In the genomic region with DNA sequence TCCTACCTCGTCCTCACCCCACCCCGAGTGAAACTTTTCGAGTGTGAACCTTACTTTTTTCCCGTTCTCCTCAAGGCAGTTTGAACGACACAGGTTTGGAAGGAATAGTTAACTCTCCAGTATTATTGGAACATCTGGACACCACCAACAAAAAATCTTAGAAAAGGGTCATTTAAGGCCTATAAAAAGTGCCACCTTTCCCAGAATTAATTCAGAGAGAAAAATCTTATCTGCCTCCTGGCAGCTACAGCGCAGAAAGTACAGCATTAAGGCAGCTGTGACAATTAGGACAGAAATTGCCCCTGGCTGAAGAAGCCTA, we compare ENCODE assay signal across 8 cellular contexts. TPM values are rescaled to one million over a fixed set of nuclear protein-coding genes. Genes with fewer than 3 reads are reported as not detected.
DNase-seq lines count a peak whose midpoint lies in the region; ATAC-seq and TF ChIP-seq lines count a peak whose summit lies in the region.

No MANE protein-coding gene starts in this region.

- H3K9me3 ChIP-seq in mammary epithelial cell (replicated peaks; ENCODE audit: insufficient read depth, low read length) = no peaks in the 10 kb centered on the region
- no peaks in the 10 kb centered on the region for H3K9me3 ChIP-seq in mucosa of rectum (ENCODE audit: control insufficient read depth in 2 of 2, low read length in 2 of 2)

- H3K36me3 ChIP-seq in mammary epithelial cell (ENCODE audit: insufficient read depth, low read length) (no peaks in the 10 kb centered on the region), mucosa of rectum (ENCODE audit: control insufficient read depth in 2 of 2, insufficient read depth in 2 of 2, low read length in 2 of 2) (no peaks in the 10 kb centered on the region)

- H3K27ac ChIP-seq in mammary epithelial cell (ENCODE audit: insufficient read depth, low read depth, low read length) (peak overlapping the region; percentile 81), mucosa of rectum (ENCODE audit: low read depth in 2 of 2, low read length in 2 of 2) (peak overlapping the region; percentile 96 to 98)

- peaks cover 59% of the 10 kb centered on the region for H3K79me2 ChIP-seq in mammary epithelial cell (ENCODE audit: insufficient read depth, low read length)

- H3K4me3 ChIP-seq in AG04449 (ENCODE audit: low read depth, low read length) (peak overlapping the region; percentile 85), mammary epithelial cell (replicated peaks in 1 of 3; ENCODE audit: insufficient read depth in 1 of 3, low read depth in 2 of 3, low read length in 3 of 3) (peak overlapping the region; percentile 39 to 76 (median 61)), mucosa of rectum (ENCODE audit: low read length in 2 of 2) (peak overlapping the region; percentile 85 to 99)

- intact Hi-C loops in mammary epithelial cell (cut with micrococcal nuclease) = loop anchor here (1.0 to 5.0 kb wide), 2 partner anchors 38 to 80 kb away; no protein-coding TSS in a partner anchor
- intact Hi-C loops in posterior vena cava (cut with DNase I) = no loop called here

- 0% methylated on average over 6 of the region's 6 CpGs for WGBS in mammary epithelial cell (ENCODE audit: low coverage, missing lambda C conversion rate)

- H3K27me3 ChIP-seq in mammary epithelial cell (ENCODE audit: insufficient read depth, low read length) (no peaks in the 10 kb centered on the region), mucosa of rectum (ENCODE audit: control insufficient read depth in 2 of 2, insufficient read depth in 2 of 2, low read length in 2 of 2) (no peaks in the 10 kb centered on the region)

- no peak for ATAC-seq in HG03045 (IDR thresholded peaks at IDR 0.05; ENCODE audit: unreplicated experiment)

- DNase-seq in AG04449 (ENCODE audit: low read depth, low spot score) (no peak), mammary epithelial cell (no peak), iPS-NIHi11 (ENCODE audit: low spot score) (no peak), NCI-H774 (lab: John Stamatoyannopoulos, UW) (no peak), posterior vena cava (ENCODE audit: low spot score) (no peak)

- peaks cover 3% of the 10 kb centered on the region for H3K36me3 Mint-ChIP-seq in IgD-negative memory B cell

- peak overlapping the region; percentile 93 for H3K4me2 ChIP-seq in mammary epithelial cell (ENCODE audit: insufficient read depth, low read depth, low read length)

- in situ Hi-C loops in mammary epithelial cell (cut with MboI; ENCODE audit: low sequenced_read_pairs in 2 of 2) = no loop called here

- POLR2A ChIA-PET in AG04449 (lab: Yijun Ruan, JAX) = no interaction called here

- no peaks in the 10 kb centered on the region for H3K9me3 Mint-ChIP-seq in IgD-negative memory B cell

- peak overlapping the region; percentile 99 for H2AFZ ChIP-seq in mammary epithelial cell (ENCODE audit: low read depth, low read length)

- H3K27ac Mint-ChIP-seq in IgD-negative memory B cell = peak overlapping the region; percentile 96 to 99 (median 97)

- dilution Hi-C loops in mammary epithelial cell (cut with HindIII; ENCODE audit: low sequenced_read_pairs) = no loop called here

- H3K4me1 ChIP-seq in mammary epithelial cell (ENCODE audit: insufficient read depth, low read length) = peaks cover 13% of the 10 kb centered on the region
- peaks cover 3 to 15% of the 10 kb centered on the region in 2 donors for H3K4me1 ChIP-seq in mucosa of rectum (ENCODE audit: control insufficient read depth in 2 of 2, insufficient read depth in 2 of 2, low read length in 2 of 2)

- H3K4me1 Mint-ChIP-seq in IgD-negative memory B cell = peaks cover 23 to 30% (median 30%) of the 10 kb centered on the region in 3 donors

- no peak for TF ChIP-seq CTCF in AG04449 (IDR thresholded peaks at IDR 0.05; ENCODE audit: insufficient read depth, low read length, missing control alignments)
- no peak for TF ChIP-seq CTCF in mammary epithelial cell (conservative IDR thresholded peaks at IDR 0.05 in 1 of 2, IDR thresholded peaks at IDR 0.05 in 1 of 2; ENCODE audit: extremely low read depth in 1 of 2, insufficient read depth in 1 of 2, low read depth in 1 of 2, low read length in 2 of 2)

- H3K27me3 Mint-ChIP-seq in IgD-negative memory B cell = no peaks in the 10 kb centered on the region

- H4K20me1 ChIP-seq in mammary epithelial cell (ENCODE audit: insufficient read depth, low read length) = no peaks in the 10 kb centered on the region

- peak overlapping the region; percentile 87 for H3K9ac ChIP-seq in mammary epithelial cell (ENCODE audit: insufficient read depth, low read length)
- H3K9ac ChIP-seq in mucosa of rectum (ENCODE audit: low read depth in 1 of 2, low read length in 2 of 2) = peak overlapping the region; percentile 86 to 96

- H3K4me3 Mint-ChIP-seq in IgD-negative memory B cell = peak overlapping the region; percentile 94 to 99 (median 97)

- TSS peak; percentile 34 for BruUV-seq in mammary epithelial cell (replicated peaks; lab: Mats Ljungman, UMichigan)

- CTCF ChIA-PET in AG04449 (lab: Yijun Ruan, JAX) (interaction anchor here (1.6 to 2.3 kb wide), 2 partner anchors 43 to 46 kb away, joined by 3 to 7 read pairs; no protein-coding TSS in a partner anchor), mammary epithelial cell (lab: Charles Lee; ENCODE audit: low non-redundant PET) (interaction anchor here (0.6 kb wide), 1 partner anchor 62 kb away, joined by 5 read pairs; no protein-coding TSS in a partner anchor)

RNA-seq across cellular contexts. Expression of a gene that starts 1.1 kb away (rescaled TPM):
- polyA plus RNA-seq in IgD-negative memory B cell (24.0 TPM), mammary epithelial cell (18.3 TPM)
- total RNA-seq in mammary epithelial cell (10 to 100 TPM; 74.4 to 80.2 TPM), posterior vena cava (10 to 100 TPM; 44.3 to 57.6 TPM)
- 59.0 TPM for polyA minus RNA-seq in mammary epithelial cell
